In the genomic region with DNA sequence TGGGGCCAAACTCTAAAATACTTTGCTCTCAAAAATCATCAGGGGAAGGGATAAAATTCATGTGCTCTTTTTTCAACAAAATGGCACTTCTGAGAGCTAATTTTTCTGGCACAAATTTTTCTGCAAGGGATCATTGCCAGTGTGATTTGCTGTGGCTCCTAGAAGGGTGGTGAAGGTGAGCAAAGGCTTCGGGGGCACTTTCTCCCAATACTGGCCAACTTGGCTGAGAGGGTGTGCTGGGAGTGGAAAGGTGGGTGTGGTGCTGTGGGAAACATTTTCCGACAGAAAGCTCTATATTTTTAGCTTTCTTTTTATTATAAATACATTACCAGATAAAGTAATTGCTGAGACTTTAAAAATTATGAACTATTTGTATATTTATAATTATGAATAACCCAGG, we compare ENCODE assay signal across 20 cellular contexts. TPM values are rescaled to one million over a fixed set of nuclear protein-coding genes. Genes with fewer than 3 reads are reported as not detected.
DNase-seq lines count a peak whose midpoint lies in the region; ATAC-seq and TF ChIP-seq lines count a peak whose summit lies in the region.
"Had no signal": no experiment of that assay in that cellular context is flagged by ENCODE, and none has a peak within 500 bp of the region (broad histone marks: within the 10 kb centered on the region; RNA-seq: fewer than 3 reads in every experiment).

No MANE protein-coding gene starts in this region.

- H3K4me1 ChIP-seq in SJCRH30 = peaks cover 39% of the 10 kb centered on the region
- peaks cover 7% of the 10 kb centered on the region for H3K4me1 ChIP-seq in left ventricle myocardium inferior
- H3K4me1 ChIP-seq in trophoblast cell (ENCODE audit: control insufficient read depth in 1 of 2, insufficient read depth in 2 of 2, low read length in 2 of 2) = peaks cover 5 to 15% of the 10 kb centered on the region in 2 experiments
- H3K4me1 ChIP-seq in stomach smooth muscle (ENCODE audit: control insufficient read depth, insufficient read depth, low read length) = peaks cover 14% of the 10 kb centered on the region
- H3K4me1 ChIP-seq: A549; BLaER1 treated with 17β-estradiol and CSF1 and Interleukin-3, amounts not matched to agents 10 nM and 100 nM; Peyer's patch had no signal

- peak overlapping the region; percentile 82 for H2BK12ac ChIP-seq in trophoblast cell (ENCODE audit: low read length)

- H3K79me2 ChIP-seq in trophoblast cell (ENCODE audit: control insufficient read depth, insufficient read depth, low read length, poor library complexity) = no peaks in the 10 kb centered on the region

- no peak overlapping the region for H3K23ac ChIP-seq in trophoblast cell (ENCODE audit: low read length)

- H3K4me2 ChIP-seq in trophoblast cell (ENCODE audit: low read length) = peak overlapping the region; percentile 49
- H3K4me2 ChIP-seq: A549; BLaER1 treated with 17β-estradiol and CSF1 and Interleukin-3, amounts not matched to agents 10 nM and 100 nM had no signal

- in situ Hi-C loops in ACHN (cut with HindIII; ENCODE audit: low pct_ligation_motif_present, low pct_unique_long_range_greater_than_20kb, low sequenced_read_pairs) = no loop called here

- no peak overlapping the region for H3K18ac ChIP-seq in trophoblast cell (ENCODE audit: low read length)

- ATAC-seq in HG03442 (IDR thresholded peaks at IDR 0.05; ENCODE audit: unreplicated experiment) = no peak
- ATAC-seq in HG03469 (IDR thresholded peaks at IDR 0.05; ENCODE audit: unreplicated experiment) = no peak
- ATAC-seq: A549; CD8-positive, alpha-beta T cell; HCT116 had no signal

- H4K91ac ChIP-seq in trophoblast cell (ENCODE audit: low read depth, low read length) = peak overlapping the region; percentile 86

- H3K9me3 ChIP-seq in SJCRH30 (replicated peaks) (no peaks in the 10 kb centered on the region), left ventricle myocardium inferior (replicated peaks) (no peaks in the 10 kb centered on the region), trophoblast cell (ENCODE audit: insufficient read depth, low read depth, low read length) (no peaks in the 10 kb centered on the region), stomach smooth muscle (ENCODE audit: control insufficient read depth in 2 of 2, low read length in 2 of 2) (no peaks in the 10 kb centered on the region)
- H3K9me3 ChIP-seq: A549, Peyer's patch had no signal

- H3K36me3 ChIP-seq in SJCRH30 (no peaks in the 10 kb centered on the region), left ventricle myocardium inferior (no peaks in the 10 kb centered on the region), trophoblast cell (ENCODE audit: control insufficient read depth in 1 of 2, insufficient read depth in 2 of 2, low read length in 2 of 2) (no peaks in the 10 kb centered on the region), stomach smooth muscle (ENCODE audit: control insufficient read depth in 2 of 2, insufficient read depth in 2 of 2, low read length in 2 of 2) (no peaks in the 10 kb centered on the region)
- H3K36me3 ChIP-seq: BLaER1 treated with 17β-estradiol and CSF1 and Interleukin-3, amounts not matched to agents 10 nM and 100 nM; Peyer's patch had no signal

- DNase-seq in SJCRH30 (no peak), left ventricle myocardium inferior (no peak), trophoblast cell (no peak), ACHN (no peak)
- DNase-seq: Calu3; CD8-positive, alpha-beta T cell; GF-D8; NCI-H1105 treated with DMSO at 0.1 percent for 48 hours; NCI-H1694 treated with DMSO at 0.1 percent for 48 hours; NCI-H2107; NCI-H510A; NCI-H748 treated with DMSO at 0.1 percent for 48 hours; NK-92 treated with Interleukin-12 subunit alpha and Interleukin-12 subunit beta, amount 100 ng/mL, for 24 hours; Peyer's patch had no signal

- no peak overlapping the region for H2BK120ac ChIP-seq in trophoblast cell (ENCODE audit: insufficient read depth, low read length, poor library complexity)

- H2AFZ ChIP-seq in trophoblast cell (ENCODE audit: insufficient read depth, low read length, poor library complexity) = peak overlapping the region; percentile 39

- H2BK5ac ChIP-seq in trophoblast cell (ENCODE audit: low read depth, low read length, poor library complexity) = peak overlapping the region; percentile 47

- no peak overlapping the region for H2AK5ac ChIP-seq in trophoblast cell (ENCODE audit: low read length)

- no peak overlapping the region for H4K12ac ChIP-seq in trophoblast cell (ENCODE audit: low read depth, low read length)

- no peak for TF ChIP-seq CTCF in left ventricle myocardium inferior (IDR thresholded peaks at IDR 0.05; ENCODE audit: borderline replicate concordance)

- H3K79me1 ChIP-seq in trophoblast cell (ENCODE audit: low read length) = peaks cover 8% of the 10 kb centered on the region

- H3K4me3 ChIP-seq in SJCRH30 = peak overlapping the region; percentile 43
- peak overlapping the region; percentile 69 for H3K4me3 ChIP-seq in left ventricle myocardium inferior
- H3K4me3 ChIP-seq in trophoblast cell (ENCODE audit: low read depth, low read length) = no peak overlapping the region
- H3K4me3 ChIP-seq in stomach smooth muscle (ENCODE audit: low read length in 2 of 2) = peak overlapping the region; percentile 65 to 80
- H3K4me3 ChIP-seq: A549; BLaER1 treated with 17β-estradiol and CSF1 and Interleukin-3, amounts not matched to agents 10 nM and 100 nM had no signal

- H3K14ac ChIP-seq in trophoblast cell (ENCODE audit: low read length) = no peak overlapping the region

- no CpG with 5 or more reads among the region's 2 CpGs for WGBS in trophoblast cell (ENCODE audit: extremely low coverage, insufficient coverage, insufficient read length)

- no peak overlapping the region for H3K9ac ChIP-seq in trophoblast cell (ENCODE audit: low read length)
- H3K9ac ChIP-seq in stomach smooth muscle (ENCODE audit: low read length in 2 of 2) = peak overlapping the region; percentile 68 to 71
- H3K9ac ChIP-seq: BLaER1 treated with 17β-estradiol and CSF1 and Interleukin-3, amounts not matched to agents 10 nM and 100 nM had no signal

- intact Hi-C loops in left ventricle myocardium inferior (cut with micrococcal nuclease) = no loop called here

- no peak overlapping the region for H4K8ac ChIP-seq in trophoblast cell (ENCODE audit: low read depth, low read length)

- H3K27me3 ChIP-seq in SJCRH30 = no peaks in the 10 kb centered on the region
- H3K27me3 ChIP-seq in left ventricle myocardium inferior (ENCODE audit: low read depth) = peaks cover 21% of the 10 kb centered on the region
- H3K27me3 ChIP-seq in trophoblast cell (ENCODE audit: insufficient read depth, low read length) = no peaks in the 10 kb centered on the region
- no peaks in the 10 kb centered on the region for H3K27me3 ChIP-seq in stomach smooth muscle (ENCODE audit: control insufficient read depth in 1 of 2, insufficient read depth in 2 of 2, low read length in 2 of 2)
- H3K27me3 ChIP-seq: BLaER1 treated with 17β-estradiol and CSF1 and Interleukin-3, amounts not matched to agents 10 nM and 100 nM; Peyer's patch had no signal

- no peak overlapping the region for H3K4ac ChIP-seq in trophoblast cell (ENCODE audit: low read depth, low read length)

- H3K27ac ChIP-seq in SJCRH30 = peak overlapping the region; percentile 92
- peak overlapping the region; percentile 90 for H3K27ac ChIP-seq in left ventricle myocardium inferior (replicated peaks)
- H3K27ac ChIP-seq in trophoblast cell (ENCODE audit: low read depth, low read length) = peak overlapping the region; percentile 30
- H3K27ac ChIP-seq in stomach smooth muscle (ENCODE audit: low read length) = peak overlapping the region; percentile 79
- H3K27ac ChIP-seq: A549; BLaER1 treated with 17β-estradiol and CSF1 and Interleukin-3, amounts not matched to agents 10 nM and 100 nM had no signal

RNA-seq across cellular contexts. Expression of gene SMYD1, which starts 0.4 kb away (rescaled TPM):
- 2.3 and 2.4 TPM in 2 replicates for total RNA-seq in SJCRH30 (2014; rRNA removed; shearing (Covaris generic))
- 389 TPM for total RNA-seq in left ventricle myocardium inferior
- 3.2 and 4.2 TPM in 2 replicates for polyA plus RNA-seq in trophoblast cell (2013)
- total RNA-seq: Calu3; CD8-positive, alpha-beta T cell had no signal
- polyA plus RNA-seq: A549 had no signal

RNA-seq across cellular contexts. Expression of gene KRCC1, which starts 12.5 kb away (rescaled TPM):
- total RNA-seq in SJCRH30 (2014; rRNA removed; shearing (Covaris generic)) = 5.6 and 6.0 TPM in 2 replicates
- 21.2 TPM for total RNA-seq in left ventricle myocardium inferior
- polyA plus RNA-seq in trophoblast cell (2013) = 18.5 and 19.1 TPM in 2 replicates

RNA-seq across cellular contexts. Expression of gene RNU2-63P, which starts 51.7 kb away (rescaled TPM):
- not detected in 2 replicates for total RNA-seq in SJCRH30 (2014; rRNA removed; shearing (Covaris generic))
- total RNA-seq in left ventricle myocardium inferior = not detected
- not detected in 2 replicates for polyA plus RNA-seq in trophoblast cell (2013)
- total RNA-seq: Calu3 had no signal

RNA-seq across cellular contexts. Expression of gene FABP1, which starts 59.8 kb away (rescaled TPM):
- 0.32 TPM in 1 of 2 replicates, not detected in the other for total RNA-seq in SJCRH30 (2014; rRNA removed; shearing (Covaris generic))
- not detected for total RNA-seq in left ventricle myocardium inferior
- not detected in 2 replicates for polyA plus RNA-seq in trophoblast cell (2013)
- total RNA-seq: Calu3; CD8-positive, alpha-beta T cell had no signal
- polyA plus RNA-seq: A549 had no signal

Comparison
In these comparisons a context has a peak if more than half of its experiments do, and no peak if none do; other contexts are left out.
1. H3K27ac ChIP-seq: peak in every context shown above with its lines; median percentile 92 in SJCRH30; 90 in left ventricle myocardium inferior; 79 in stomach smooth muscle; 30 in trophoblast cell.
2. RNA of gene SMYD1, which starts 0.4 kb away (total RNA-seq): 389 TPM in left ventricle myocardium inferior (single experiment); 2.3 to 2.4 TPM in SJCRH30; every median in the first group is over 100 times any median in the second.